In the genomic region with DNA sequence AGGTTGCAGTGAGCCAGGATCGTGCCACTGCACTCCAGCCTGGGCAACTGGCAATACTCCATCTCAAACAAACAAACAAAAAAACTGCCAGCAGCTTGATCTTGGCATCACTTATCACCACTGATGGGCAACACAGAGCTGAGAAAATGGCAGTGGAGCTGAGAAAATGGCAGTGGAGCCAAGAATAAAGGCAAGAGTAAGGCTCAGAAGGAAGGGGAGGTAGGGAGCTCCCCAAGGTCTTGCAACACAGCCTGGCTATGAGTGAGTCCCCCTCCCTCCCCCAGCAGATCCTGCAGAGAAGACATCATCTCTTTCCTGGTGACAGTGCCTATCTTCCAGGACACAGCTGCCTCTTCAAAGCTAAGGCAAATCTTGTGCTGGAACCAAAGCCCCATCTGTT, we compare ENCODE assay signal across 1 cellular context.
A peak's percentile ranks its signal among the peaks of the same experiment; 100 is the strongest.
TF ChIP-seq lines count a peak whose summit lies in the region.

No MANE protein-coding gene starts in this region.

TF ChIP-seq in K562, 482 proteins besides CTCF, POLR2A, EP300 and RAD21 (continued from another document):
- TF ChIP-seq, protein P1, sequence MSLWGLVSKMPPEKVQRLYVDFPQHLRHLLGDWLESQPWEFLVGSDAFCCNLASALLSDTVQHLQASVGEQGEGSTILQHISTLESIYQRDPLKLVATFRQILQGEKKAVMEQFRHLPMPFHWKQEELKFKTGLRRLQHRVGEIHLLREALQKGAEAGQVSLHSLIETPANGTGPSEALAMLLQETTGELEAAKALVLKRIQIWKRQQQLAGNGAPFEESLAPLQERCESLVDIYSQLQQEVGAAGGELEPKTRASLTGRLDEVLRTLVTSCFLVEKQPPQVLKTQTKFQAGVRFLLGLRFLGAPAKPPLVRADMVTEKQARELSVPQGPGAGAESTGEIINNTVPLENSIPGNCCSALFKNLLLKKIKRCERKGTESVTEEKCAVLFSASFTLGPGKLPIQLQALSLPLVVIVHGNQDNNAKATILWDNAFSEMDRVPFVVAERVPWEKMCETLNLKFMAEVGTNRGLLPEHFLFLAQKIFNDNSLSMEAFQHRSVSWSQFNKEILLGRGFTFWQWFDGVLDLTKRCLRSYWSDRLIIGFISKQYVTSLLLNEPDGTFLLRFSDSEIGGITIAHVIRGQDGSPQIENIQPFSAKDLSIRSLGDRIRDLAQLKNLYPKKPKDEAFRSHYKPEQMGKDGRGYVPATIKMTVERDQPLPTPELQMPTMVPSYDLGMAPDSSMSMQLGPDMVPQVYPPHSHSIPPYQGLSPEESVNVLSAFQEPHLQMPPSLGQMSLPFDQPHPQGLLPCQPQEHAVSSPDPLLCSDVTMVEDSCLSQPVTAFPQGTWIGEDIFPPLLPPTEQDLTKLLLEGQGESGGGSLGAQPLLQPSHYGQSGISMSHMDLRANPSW (CRISPR knock-in tag; IDR thresholded peaks at IDR 0.05) = no peak
- no peak for TF ChIP-seq TBP (optimal IDR thresholded peaks at IDR 0.05; ENCODE audit: low read depth, low read length)
- peak; percentile 56 for TF ChIP-seq CBFA2T3 (IDR thresholded peaks at IDR 0.05)
- TF ChIP-seq ARID1B (IDR thresholded peaks at IDR 0.05) = peak; percentile 10; the same call in 1 of the 2 replicates
- TF ChIP-seq YY1 (IDR thresholded peaks at IDR 0.05; ENCODE audit: borderline replicate concordance in 1 of 3, control insufficient read depth in 1 of 3, extremely low read depth in 1 of 3, insufficient read depth in 3 of 3, insufficient read length in 1 of 3, insufficient replicate concordance in 2 of 3, low read depth in 1 of 3, low read length in 2 of 3) = peak in 1 of 3 experiments; percentile 41
- 0 out of 2 replicates have a peak, but pooled peaks have one; percentile 26 for TF ChIP-seq CBFA2T2 (conservative IDR thresholded peaks at IDR 0.05)
- 0 out of 2 replicates have a peak, but pooled peaks have one; percentile 29 for TF ChIP-seq NFIC (IDR thresholded peaks at IDR 0.05)
- TF ChIP-seq TCF3 (CRISPR knock-in tag; IDR thresholded peaks at IDR 0.05) = peak; percentile 62
- TF ChIP-seq JUND (IDR thresholded peaks at IDR 0.05; ENCODE audit: borderline replicate concordance, low read depth, low read length) = no peak; the same call in 1 of the 2 replicates
- peak; percentile 17; the same call in 1 of the 3 replicates for TF ChIP-seq JUND (tag; IDR thresholded peaks at IDR 0.05; ENCODE audit: borderline replicate concordance, low read depth, low read length)
- TF ChIP-seq MAFK (IDR thresholded peaks at IDR 0.05; ENCODE audit: low read length) = no peak
- 0 out of 2 replicates have a peak, but pooled peaks have one; percentile 13 for TF ChIP-seq FOSL1 (tag; conservative IDR thresholded peaks at IDR 0.05)
- no peak for TF ChIP-seq ZNF445 (CRISPR knock-in tag; IDR thresholded peaks at IDR 0.05; ENCODE audit: low read depth)
- TF ChIP-seq TAL1 (IDR thresholded peaks at IDR 0.05) = peak; percentile 6; the same call in 1 of the 2 replicates
- peak; percentile 52; the same call in 1 of the 2 replicates for TF ChIP-seq MECOM (CRISPR knock-in tag; IDR thresholded peaks at IDR 0.05)
- 0 out of 2 replicates have a peak, but pooled peaks have one; percentile 28 for TF ChIP-seq ATF7 (IDR thresholded peaks at IDR 0.05)
- TF ChIP-seq ZNF57 (CRISPR knock-in tag; IDR thresholded peaks at IDR 0.05) = no peak
- TF ChIP-seq TRIM24 (IDR thresholded peaks at IDR 0.05) = 0 out of 4 replicates have a peak, but pooled peaks of 1 of the 2 experiments have one; percentile 13
- TF ChIP-seq CEBPB (tag; IDR thresholded peaks at IDR 0.05) = peak; percentile 97
- TF ChIP-seq, protein P2, sequence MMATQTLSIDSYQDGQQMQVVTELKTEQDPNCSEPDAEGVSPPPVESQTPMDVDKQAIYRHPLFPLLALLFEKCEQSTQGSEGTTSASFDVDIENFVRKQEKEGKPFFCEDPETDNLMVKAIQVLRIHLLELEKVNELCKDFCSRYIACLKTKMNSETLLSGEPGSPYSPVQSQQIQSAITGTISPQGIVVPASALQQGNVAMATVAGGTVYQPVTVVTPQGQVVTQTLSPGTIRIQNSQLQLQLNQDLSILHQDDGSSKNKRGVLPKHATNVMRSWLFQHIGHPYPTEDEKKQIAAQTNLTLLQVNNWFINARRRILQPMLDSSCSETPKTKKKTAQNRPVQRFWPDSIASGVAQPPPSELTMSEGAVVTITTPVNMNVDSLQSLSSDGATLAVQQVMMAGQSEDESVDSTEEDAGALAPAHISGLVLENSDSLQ (IDR thresholded peaks at IDR 0.05) = peak; percentile 31; the same call in 1 of the 2 replicates
- TF ChIP-seq CEBPG (CRISPR knock-in tag; IDR thresholded peaks at IDR 0.05) = peak; percentile 76
- 0 out of 4 replicates have a peak, but pooled peaks of 1 of the 2 experiments have one; percentile 6 for TF ChIP-seq CEBPG (tag; conservative IDR thresholded peaks at IDR 0.05 in 1 of 2, IDR thresholded peaks at IDR 0.05 in 1 of 2)
